Comparison of ENCODE assay signal across 21 cellular contexts in genomic region chr6:21869085-21869771, GRCh38.
DNase-seq lines count a peak whose midpoint lies in the region; ATAC-seq, FAIRE-seq and TF ChIP-seq lines count a peak whose summit lies in the region.
"Had no signal": no experiment of that assay in that cellular context is flagged by ENCODE, and none has a peak within 500 bp of the region (broad histone marks: within the 10 kb centered on the region; RNA-seq: fewer than 3 reads in every experiment).

No MANE protein-coding gene starts in this region.

- H3K4me2 ChIP-seq in BLaER1, result peak overlapping the region; percentile 83

- ATAC-seq in body of pancreas, result no peak
- no peak for ATAC-seq in activated naive CD4-positive, alpha-beta T cell treated with anti-CD3 and anti-CD28 coated beads, Interleukin-2, amount 50 U/mL, for 72 hours
- no peak for ATAC-seq in HG03097 (IDR thresholded peaks at IDR 0.05; ENCODE audit: low FRiP score, unreplicated experiment)

- TF ChIP-seq CTCF in RWPE1 (conservative IDR thresholded peaks at IDR 0.05; ENCODE audit: low read depth) (no peak), bronchial epithelial cell (IDR thresholded peaks at IDR 0.05; ENCODE audit: insufficient read depth, low read length, severe bottlenecking) (no peak), nephron (IDR thresholded peaks at IDR 0.05; ENCODE audit: unreplicated experiment in 3 of 3) (no peak), body of pancreas (IDR thresholded peaks at IDR 0.05) (no peak)

- intact Hi-C loops in body of pancreas (cut with DNase I), result no loop called here

- DNase-seq in RWPE1 (ENCODE audit: low spot score) (peak; percentile 71), bronchial epithelial cell (ENCODE audit: low read depth) (peak; percentile 96), ureter (ENCODE audit: low spot score) (no peak), body of pancreas (no peak)
- DNase-seq in activated naive CD4-positive, alpha-beta T cell treated with anti-CD3 and anti-CD28 coated beads, Interleukin-2, amount 50 U/mL, for 72 hours (ENCODE audit: low spot score in 2 of 2), result no peak
- DNase-seq: AML-193; CD4-positive, CD25-positive, alpha-beta regulatory T cell; COR-L47; DMS 273 treated with DMSO at 0.1 percent for 48 hours; KG1; NCI-H187; NCI-H2107; NCI-H2227 treated with DMSO at 0.1 percent for 48 hours; NCI-H524; RPMI8226 had no signal

- H3K36me3 Mint-ChIP-seq in nephron (ENCODE audit: low read depth), result peaks cover 31% of the 10 kb centered on the region
- peaks cover 0 to 4% of the 10 kb centered on the region in 2 donors for H3K36me3 Mint-ChIP-seq in activated naive CD4-positive, alpha-beta T cell treated with anti-CD3 and anti-CD28 coated beads, Interleukin-2, amount 50 U/mL, for 72 hours
- H3K36me3 Mint-ChIP-seq: CD4-positive, CD25-positive, alpha-beta regulatory T cell had no signal

- POLR2A ChIA-PET in RWPE1 (lab: Yijun Ruan, JAX; ENCODE audit: low non-redundant PET), result interaction anchor here (0.5 kb wide), 1 partner anchor 979 kb away, joined by 3 read pairs; no protein-coding TSS in a partner anchor

- peak overlapping the region; percentile 39 to 79 (median 53) for H3K27ac Mint-ChIP-seq in nephron
- no peak overlapping the region for H3K27ac Mint-ChIP-seq in activated naive CD4-positive, alpha-beta T cell treated with anti-CD3 and anti-CD28 coated beads, Interleukin-2, amount 50 U/mL, for 72 hours
- H3K27ac Mint-ChIP-seq: CD4-positive, CD25-positive, alpha-beta regulatory T cell had no signal

- H3K4me1 ChIP-seq in BLaER1 (peaks cover 64% of the 10 kb centered on the region), body of pancreas (no peaks in the 10 kb centered on the region)
- H3K4me1 ChIP-seq: HAP-1 had no signal

- CTCF ChIA-PET in RWPE1 (lab: Yijun Ruan, JAX), result interaction anchor here (0.6 to 2.0 kb wide), 3 partner anchors 11 to 281 kb away, joined by 3 to 4 read pairs (median 3); no protein-coding TSS in a partner anchor

- H3K9me3 ChIP-seq in BLaER1, result peaks cover 43% of the 10 kb centered on the region
- peaks cover 0 to 5% (median 0%) of the 10 kb centered on the region in 3 donors for H3K9me3 ChIP-seq in body of pancreas
- H3K9me3 ChIP-seq: HAP-1 had no signal

- no peak overlapping the region for H3K4me3 ChIP-seq in BLaER1
- H3K4me3 ChIP-seq in bronchial epithelial cell (ENCODE audit: low read depth, low read length), result no peak overlapping the region
- no peak overlapping the region for H3K4me3 ChIP-seq in body of pancreas
- H3K4me3 ChIP-seq: HAP-1 had no signal

- no peak for TF ChIP-seq POLR2A in body of pancreas (IDR thresholded peaks at IDR 0.05)

- H3K9ac ChIP-seq in BLaER1, result peak overlapping the region; percentile 13; the same call in 1 of the 2 replicates

- H3K27me3 ChIP-seq in BLaER1 (no peaks in the 10 kb centered on the region), bronchial epithelial cell (ENCODE audit: control insufficient read depth, insufficient read depth, low read length) (no peaks in the 10 kb centered on the region), body of pancreas (no peaks in the 10 kb centered on the region)

- H3K36me3 ChIP-seq in BLaER1 (peaks cover 9% of the 10 kb centered on the region; the same call in 1 of the 2 replicates), bronchial epithelial cell (ENCODE audit: control insufficient read depth, insufficient read depth, low read length) (no peaks in the 10 kb centered on the region), body of pancreas (replicated peaks in 1 of 2; ENCODE audit: insufficient read depth in 1 of 2, low read depth in 2 of 2) (no peaks in the 10 kb centered on the region)
- H3K36me3 ChIP-seq: HAP-1 had no signal

- H4K20me1 ChIP-seq in BLaER1, result no peaks in the 10 kb centered on the region

- no peak overlapping the region for H3K4me3 Mint-ChIP-seq in nephron
- H3K4me3 Mint-ChIP-seq: CD4-positive, CD25-positive, alpha-beta regulatory T cell had no signal

- H3K27ac ChIP-seq in BLaER1 (peak overlapping the region; percentile 82), RWPE1 (no peak overlapping the region), body of pancreas (no peak overlapping the region)
- H3K27ac ChIP-seq: 22Rv1 had no signal

- H3K4me1 Mint-ChIP-seq in nephron, result peaks cover 51% of the 10 kb centered on the region
- H3K4me1 Mint-ChIP-seq: CD4-positive, CD25-positive, alpha-beta regulatory T cell had no signal

- peaks cover 7% of the 10 kb centered on the region for H3K9me3 Mint-ChIP-seq in nephron
- peaks cover 0 to 6% of the 10 kb centered on the region in 2 donors for H3K9me3 Mint-ChIP-seq in activated naive CD4-positive, alpha-beta T cell treated with anti-CD3 and anti-CD28 coated beads, Interleukin-2, amount 50 U/mL, for 72 hours

- H3K27me3 Mint-ChIP-seq in nephron (ENCODE audit: low read depth), result no peaks in the 10 kb centered on the region
- H3K27me3 Mint-ChIP-seq: CD4-positive, CD25-positive, alpha-beta regulatory T cell had no signal

- WGBS in body of pancreas, 2 donors, result 71 to 83% methylated on average over 8 of the region's 8 CpGs

- peak; percentile 76 for FAIRE-seq in bronchial epithelial cell (lab: Jason Lieb, UNC)
- FAIRE-seq: G401.6 had no signal

Comparison
In these comparisons a context has a peak if more than half of its experiments do, and no peak if none do; other contexts are left out.
1. DNase-seq: peak in RWPE1 (single experiment) and bronchial epithelial cell (single experiment); none in ureter (single experiment), body of pancreas (0 of 4) and activated naive CD4-positive, alpha-beta T cell treated with anti-CD3 and anti-CD28 coated beads, Interleukin-2, amount 50 U/mL, for 72 hours (0 of 2).
2. H3K27ac Mint-ChIP-seq: peak in nephron (3 of 3); none in activated naive CD4-positive, alpha-beta T cell treated with anti-CD3 and anti-CD28 coated beads, Interleukin-2, amount 50 U/mL, for 72 hours (0 of 2).